Comparison of ENCODE assay signal across 8 cellular contexts in the genomic region with DNA sequence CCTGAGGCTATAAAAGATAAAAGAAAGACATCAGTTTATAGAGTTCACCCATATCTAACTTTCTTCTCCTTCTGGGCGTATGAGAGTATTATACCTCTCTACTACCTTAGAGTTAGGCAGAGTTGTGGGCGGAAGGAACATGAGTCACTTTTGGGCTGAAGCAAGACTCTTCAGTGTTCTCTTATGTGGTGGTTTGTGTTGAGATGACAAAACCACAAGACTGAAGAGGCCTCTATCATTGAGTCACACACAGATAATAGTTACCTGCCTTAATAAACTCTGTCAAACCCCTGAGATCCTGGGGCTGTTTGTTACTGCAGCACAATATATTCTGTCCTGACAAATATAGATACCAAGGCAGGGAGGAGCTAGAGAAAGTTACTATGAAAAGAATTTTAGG.
DNase-seq lines count a peak whose midpoint lies in the region; ATAC-seq and TF ChIP-seq lines count a peak whose summit lies in the region.

No MANE protein-coding gene starts in this region.

- H3K4me1 Mint-ChIP-seq in activated T-helper 1 cell treated with anti-CD3 and anti-CD28 coated beads, Interleukin-12 subunit alpha, Interleukin-12 subunit beta, Interleukin-2, Interleukin-4 antibody, amounts not matched to agents 30 ng/mL and 10 ng/mL and 1 ng/mL, durations not matched to agents 14 hours and 24 hours and 36 hours (ENCODE audit: low read depth), result peaks cover 21% of the 10 kb centered on the region

- H3K4me1 ChIP-seq in ACC112 (ENCODE audit: control insufficient read depth, insufficient read depth, low read length, unreplicated experiment) (peaks cover 31% of the 10 kb centered on the region), tibial nerve (peaks cover 0 to 4% (median 0%) of the 10 kb centered on the region in 4 donors)

- no peak overlapping the region for H3K4me3 Mint-ChIP-seq in activated T-helper 1 cell treated with anti-CD3 and anti-CD28 coated beads, Interleukin-12 subunit alpha, Interleukin-12 subunit beta, Interleukin-2, Interleukin-4 antibody, amounts not matched to agents 30 ng/mL and 10 ng/mL and 1 ng/mL, durations not matched to agents 14 hours and 24 hours and 36 hours

- H3K4me3 ChIP-seq in ACC112 (ENCODE audit: low read depth, low read length) (no peak overlapping the region), dorsolateral prefrontal cortex (no peak overlapping the region), tibial nerve (no peak overlapping the region)

- H3K79me2 ChIP-seq in ACC112 (ENCODE audit: control insufficient read depth, insufficient read depth, low read length, unreplicated experiment), result no peaks in the 10 kb centered on the region

- intact Hi-C loops in activated T-helper 1 cell treated with anti-CD3 and anti-CD28 coated beads, Interleukin-12 subunit alpha, Interleukin-12 subunit beta, Interleukin-2, Interleukin-4 antibody, amounts not matched to agents 30 ng/mL and 10 ng/mL and 1 ng/mL, durations not matched to agents 14 hours and 24 hours and 36 hours (cut with micrococcal nuclease), result loop anchor here (1.0 to 10.0 kb wide), 6 partner anchors 9 to 428 kb away; no protein-coding TSS in a partner anchor
- intact Hi-C loops in dorsolateral prefrontal cortex (cut with DNase I), result no loop called here

- no peaks in the 10 kb centered on the region for H3K27me3 ChIP-seq in ACC112 (ENCODE audit: insufficient read depth, low read length)
- H3K27me3 ChIP-seq in dorsolateral prefrontal cortex, result no peaks in the 10 kb centered on the region
- no peaks in the 10 kb centered on the region for H3K27me3 ChIP-seq in tibial nerve

- WGBS in tibial nerve, 2 donors, result 89 to 97% methylated on average over 2 of the region's 2 CpGs

- TF ChIP-seq POLR2A in tibial nerve (IDR thresholded peaks at IDR 0.05), result no peak

- H3K27ac ChIP-seq in ACC112 (ENCODE audit: low read depth, low read length) (peak overlapping the region; percentile 63), dorsolateral prefrontal cortex (no peak overlapping the region), tibial nerve (no peak overlapping the region)

- ATAC-seq in GM19455 (IDR thresholded peaks at IDR 0.05; ENCODE audit: unreplicated experiment) (peak; percentile 51), HG03521 (IDR thresholded peaks at IDR 0.05; ENCODE audit: unreplicated experiment) (peak; percentile 72)

- no peak overlapping the region for H3K27ac Mint-ChIP-seq in activated T-helper 1 cell treated with anti-CD3 and anti-CD28 coated beads, Interleukin-12 subunit alpha, Interleukin-12 subunit beta, Interleukin-2, Interleukin-4 antibody, amounts not matched to agents 30 ng/mL and 10 ng/mL and 1 ng/mL, durations not matched to agents 14 hours and 24 hours and 36 hours

- no peaks in the 10 kb centered on the region for H3K9me3 ChIP-seq in tibial nerve

- no peaks in the 10 kb centered on the region for H3K36me3 ChIP-seq in ACC112 (ENCODE audit: insufficient read depth, low read length)
- no peaks in the 10 kb centered on the region for H3K36me3 ChIP-seq in tibial nerve

- no peak for TF ChIP-seq CTCF in dorsolateral prefrontal cortex (IDR thresholded peaks at IDR 0.05 in 54 of 56, conservative IDR thresholded peaks at IDR 0.05 in 2 of 56; ENCODE audit: low read depth in 1 of 56, partially characterized antibody in 56 of 56)
- TF ChIP-seq CTCF in tibial nerve (IDR thresholded peaks at IDR 0.05), result no peak

- H2AFZ ChIP-seq in ACC112 (ENCODE audit: low read length, unreplicated experiment), result no peak overlapping the region

- DNase-seq in activated T-helper 1 cell treated with anti-CD3 and anti-CD28 coated beads, Interleukin-12 subunit alpha, Interleukin-12 subunit beta, Interleukin-2, Interleukin-4 antibody, amounts not matched to agents 30 ng/mL and 10 ng/mL and 1 ng/mL, durations not matched to agents 14 hours and 24 hours and 36 hours (ENCODE audit: low spot score), result peak; percentile 29
- peak; percentile 20 to 32 (median 20) for DNase-seq in stimulated activated CD4-positive, alpha-beta T cell treated with anti-CD3 and anti-CD28 coated beads, Interleukin-12 subunit alpha, Interleukin-12 subunit beta, amount 100 ng/mL, for 48 hours (ENCODE audit: low read depth in 2 of 3, low spot score in 1 of 3)
- DNase-seq in NCI-H2081 treated with DMSO at 0.1 percent for 48 hours (lab: John Stamatoyannopoulos, UW), result no peak
- no peak for DNase-seq in dorsolateral prefrontal cortex
- DNase-seq in tibial nerve (ENCODE audit: low spot score in 2 of 2), result no peak

- no peak for TF ChIP-seq EP300 in tibial nerve (IDR thresholded peaks at IDR 0.05)

- H3K36me3 Mint-ChIP-seq in activated T-helper 1 cell treated with anti-CD3 and anti-CD28 coated beads, Interleukin-12 subunit alpha, Interleukin-12 subunit beta, Interleukin-2, Interleukin-4 antibody, amounts not matched to agents 30 ng/mL and 10 ng/mL and 1 ng/mL, durations not matched to agents 14 hours and 24 hours and 36 hours (ENCODE audit: low read depth), result peaks cover 2% of the 10 kb centered on the region

- peaks cover 11% of the 10 kb centered on the region for H3K27me3 Mint-ChIP-seq in activated T-helper 1 cell treated with anti-CD3 and anti-CD28 coated beads, Interleukin-12 subunit alpha, Interleukin-12 subunit beta, Interleukin-2, Interleukin-4 antibody, amounts not matched to agents 30 ng/mL and 10 ng/mL and 1 ng/mL, durations not matched to agents 14 hours and 24 hours and 36 hours (ENCODE audit: insufficient read depth)

- H3K9me3 Mint-ChIP-seq in activated T-helper 1 cell treated with anti-CD3 and anti-CD28 coated beads, Interleukin-12 subunit alpha, Interleukin-12 subunit beta, Interleukin-2, Interleukin-4 antibody, amounts not matched to agents 30 ng/mL and 10 ng/mL and 1 ng/mL, durations not matched to agents 14 hours and 24 hours and 36 hours, result peaks cover 8% of the 10 kb centered on the region

Comparison
In these comparisons a context has a peak if more than half of its experiments do, and no peak if none do; other contexts are left out.
1. DNase-seq: peak in activated T-helper 1 cell treated with anti-CD3 and anti-CD28 coated beads, Interleukin-12 subunit alpha, Interleukin-12 subunit beta, Interleukin-2, Interleukin-4 antibody, amounts not matched to agents 30 ng/mL and 10 ng/mL and 1 ng/mL, durations not matched to agents 14 hours and 24 hours and 36 hours (single experiment) and stimulated activated CD4-positive, alpha-beta T cell treated with anti-CD3 and anti-CD28 coated beads, Interleukin-12 subunit alpha, Interleukin-12 subunit beta, amount 100 ng/mL, for 48 hours (3 of 3); none in NCI-H2081 treated with DMSO at 0.1 percent for 48 hours (single experiment), dorsolateral prefrontal cortex (0 of 10) and tibial nerve (0 of 2).